11 cellular contexts compared by ENCODE assay signal in genomic region chr5:109406719-109407118, GRCh38. TPM values are rescaled to one million over a fixed set of nuclear protein-coding genes. Genes with fewer than 3 reads are reported as not detected.
DNase-seq lines count a peak whose midpoint lies in the region; ATAC-seq and TF ChIP-seq lines count a peak whose summit lies in the region.
"Had no signal": no experiment of that assay in that cellular context is flagged by ENCODE, and none has a peak within 500 bp of the region (broad histone marks: within the 10 kb centered on the region; RNA-seq: fewer than 3 reads in every experiment).

No MANE protein-coding gene starts in this region.

- H3K27ac ChIP-seq in DOHH2 (ENCODE audit: low read depth, low read length) (no peak overlapping the region), PC-9 (no peak overlapping the region)
- H3K27ac ChIP-seq: Peyer's patch had no signal

- H3K9me2 ChIP-seq in DOHH2 (replicated peaks; ENCODE audit: control insufficient read depth, low read length): no peaks in the 10 kb centered on the region
- H3K9me2 ChIP-seq in PC-9 (ENCODE audit: insufficient read depth): no peaks in the 10 kb centered on the region

- H3K4me1 ChIP-seq in DOHH2 (ENCODE audit: control insufficient read depth, low read length) (peaks cover 30% of the 10 kb centered on the region), PC-9 (replicated peaks; ENCODE audit: insufficient read depth) (peaks cover 28% of the 10 kb centered on the region)

- DNase-seq in PC-9 (no peak), endothelial cell (ENCODE audit: low spot score) (no peak), progenitor cell of endocrine pancreas (ENCODE audit: low spot score, unreplicated experiment) (no peak), SKM-1 (lab: John Stamatoyannopoulos, UW; ENCODE audit: unreplicated experiment) (no peak), NCI-H2196 treated with DMSO at 0.1 percent for 48 hours (lab: John Stamatoyannopoulos, UW; ENCODE audit: unreplicated experiment) (no peak)
- DNase-seq in stimulated activated CD4-positive, alpha-beta T cell treated with anti-CD3 and anti-CD28 coated beads, Interleukin-4, amount 100 ng/mL, for 4 hours: no peak
- DNase-seq: Peyer's patch; small intestine; stimulated activated naive CD4-positive, alpha-beta T cell treated with Interleukin-2 at 50 U/mL for 16 hours had no signal

- peaks cover 20% of the 10 kb centered on the region for H4K20me1 ChIP-seq in DOHH2 (ENCODE audit: control insufficient read depth, insufficient read depth, low read depth, low read length)
- no peaks in the 10 kb centered on the region for H4K20me1 ChIP-seq in PC-9 (ENCODE audit: insufficient read depth)

- intact Hi-C loops in PC-9 (cut with micrococcal nuclease; ENCODE audit: unreplicated experiment): no loop called here

- H2AFZ ChIP-seq in PC-9: no peak overlapping the region

- H3K36me3 ChIP-seq in DOHH2 (ENCODE audit: control insufficient read depth, low read length): peaks cover 20% of the 10 kb centered on the region
- no peaks in the 10 kb centered on the region for H3K36me3 ChIP-seq in PC-9 (ENCODE audit: low read depth)

- TF ChIP-seq CTCF in DOHH2 (IDR thresholded peaks at IDR 0.05; ENCODE audit: low read depth, low read length, poor library complexity, severe bottlenecking): no peak
- TF ChIP-seq CTCF in PC-9 (conservative IDR thresholded peaks at IDR 0.05): no peak
- no peak for TF ChIP-seq CTCF in endothelial cell (IDR thresholded peaks at IDR 0.05; ENCODE audit: unreplicated experiment)
- no peak for TF ChIP-seq CTCF in progenitor cell of endocrine pancreas (IDR thresholded peaks at IDR 0.05; ENCODE audit: unreplicated experiment)

- POLR2A ChIA-PET in PC-9 (lab: Charles Lee; ENCODE audit: unreplicated experiment): no interaction called here

- H3K9me3 Mint-ChIP-seq in endothelial cell (ENCODE audit: unreplicated experiment) (no peaks in the 10 kb centered on the region), progenitor cell of endocrine pancreas (ENCODE audit: low read depth) (peaks cover 3% of the 10 kb centered on the region)

- peaks cover 73% of the 10 kb centered on the region for H3K79me2 ChIP-seq in DOHH2 (ENCODE audit: control insufficient read depth, low read length)
- peaks cover 67% of the 10 kb centered on the region for H3K79me2 ChIP-seq in PC-9 (ENCODE audit: low read depth)

- H3K9me3 ChIP-seq in DOHH2 (ENCODE audit: control insufficient read depth, insufficient read depth, low read length) (0 out of 2 replicates have a peak, but pooled peaks cover 3% of the 10 kb centered on the region), PC-9 (ENCODE audit: insufficient read depth, low read depth) (0 out of 2 replicates have a peak, but pooled peaks cover 3% of the 10 kb centered on the region)
- H3K9me3 ChIP-seq: Peyer's patch had no signal

- H3K27me3 Mint-ChIP-seq in endothelial cell (ENCODE audit: unreplicated experiment) (peaks cover 8% of the 10 kb centered on the region), progenitor cell of endocrine pancreas (no peaks in the 10 kb centered on the region)

- no peak overlapping the region for H3K4me3 ChIP-seq in DOHH2 (ENCODE audit: low read length)
- H3K4me3 ChIP-seq in PC-9: no peak overlapping the region

- CTCF ChIA-PET in PC-9 (lab: Charles Lee): no interaction called here

- no TSS peak for BruUV-seq in PC-9 (replicated peaks; lab: Mats Ljungman, UMichigan)

- H3F3A ChIP-seq in DOHH2 (ENCODE audit: control insufficient read depth, insufficient read depth): peaks cover 16% of the 10 kb centered on the region
- H3F3A ChIP-seq in PC-9 (ENCODE audit: insufficient read depth, low read depth): peaks cover 29% of the 10 kb centered on the region

- H3K27me3 ChIP-seq in DOHH2 (ENCODE audit: control insufficient read depth, low read length) (no peaks in the 10 kb centered on the region), PC-9 (ENCODE audit: insufficient read depth, low read depth) (no peaks in the 10 kb centered on the region)
- H3K27me3 ChIP-seq: Peyer's patch had no signal

- no peaks in the 10 kb centered on the region for H3K36me3 Mint-ChIP-seq in endothelial cell (ENCODE audit: low read depth, unreplicated experiment)
- H3K36me3 Mint-ChIP-seq in progenitor cell of endocrine pancreas (ENCODE audit: insufficient read depth): peaks cover 10% of the 10 kb centered on the region

- H3K4me2 ChIP-seq in DOHH2 (ENCODE audit: low read length) (peak overlapping the region; percentile 23), PC-9 (peak overlapping the region; percentile 85; the same call in 1 of the 2 replicates)

- H3K4me1 Mint-ChIP-seq in endothelial cell (ENCODE audit: unreplicated experiment) (peaks cover 12% of the 10 kb centered on the region), progenitor cell of endocrine pancreas (ENCODE audit: low read depth) (peaks cover 40% of the 10 kb centered on the region)

- H3K27ac Mint-ChIP-seq in endothelial cell (ENCODE audit: unreplicated experiment): no peak overlapping the region
- no peak overlapping the region for H3K27ac Mint-ChIP-seq in progenitor cell of endocrine pancreas

- H3K4me3 Mint-ChIP-seq in endothelial cell (ENCODE audit: unreplicated experiment): peak overlapping the region; percentile 3
- peak overlapping the region; percentile 18 for H3K4me3 Mint-ChIP-seq in progenitor cell of endocrine pancreas (ENCODE audit: low read depth)

- ATAC-seq in GM19467 (IDR thresholded peaks at IDR 0.05; ENCODE audit: unreplicated experiment): no peak

RNA-seq across cellular contexts. Expression of gene PJA2, which starts 3.1 kb away (rescaled TPM):
- total RNA-seq in PC-9 (2021) (23.0 and 29.9 TPM in 2 replicates), endothelial cell (ENCODE audit: unreplicated experiment) (78.2 TPM), progenitor cell of endocrine pancreas (62.0 and 63.4 TPM in 2 replicates)
